14 cellular contexts compared by ENCODE assay signal in genomic region chr12:76898472-76898871, GRCh38.
"Had no signal": no experiment of that assay in that cellular context is flagged by ENCODE, and none has a peak within 500 bp of the region (broad histone marks: within the 10 kb centered on the region; RNA-seq: fewer than 3 reads in every experiment).

No MANE protein-coding gene starts in this region.

- DNase-seq: activated CD4-positive, alpha-beta T cell treated with anti-CD3 and anti-CD28 coated beads for 48 hours; activated effector memory CD4-positive, alpha-beta T cell treated with Interleukin-2 at 50 U/mL for 16 hours; activated T-cell treated with anti-CD3 and anti-CD28 coated beads for 4 hours; amygdala; foreskin fibroblast; glutamatergic neuron; pancreas; stimulated activated CD4-positive, alpha-beta T cell treated with anti-CD3 and anti-CD28 coated beads, Interleukin-15, amount 100 ng/mL, for 24 hours; stimulated activated CD4-positive, alpha-beta T cell treated with anti-CD3 and anti-CD28 coated beads, Interleukin-4, amount 100 ng/mL, for 24 hours had no signal

- H3K27me3 ChIP-seq: pancreas had no signal

- H3K4me3 ChIP-seq: pancreas, thoracic aorta had no signal

- H3K36me3 Mint-ChIP-seq: activated naive CD4-positive, alpha-beta T cell treated with anti-CD3 and anti-CD28 coated beads, Interleukin-2, amount 50 U/mL, for 24 hours had no signal

- H3K36me3 ChIP-seq: pancreas, thoracic aorta had no signal

- H3K9me3 ChIP-seq: pancreas had no signal

- ATAC-seq: WTC11 had no signal

- H3K27ac Mint-ChIP-seq: activated naive CD4-positive, alpha-beta T cell treated with anti-CD3 and anti-CD28 coated beads, Interleukin-2, amount 50 U/mL, for 24 hours; stimulated activated naive CD8-positive, alpha-beta T cell treated with anti-CD3 and anti-CD28 coated beads, Interleukin-15, Interleukin-2, amounts not matched to agents 100 ng/mL and 50 ng/mL, for 24 hours; T-helper 1 cell treated with Interleukin-12 subunit alpha and Interleukin-12 subunit beta and Interleukin-4 antibody, amounts not matched to agents 30 μg/mL and 1 μg/mL, for 36 hours; WTC11 had no signal

- H3K4me1 ChIP-seq: pancreas had no signal

- H3K27ac ChIP-seq: pancreas, thoracic aorta had no signal

- H3K27me3 Mint-ChIP-seq: activated naive CD4-positive, alpha-beta T cell treated with anti-CD3 and anti-CD28 coated beads, Interleukin-2, amount 50 U/mL, for 24 hours; stimulated activated naive CD8-positive, alpha-beta T cell treated with anti-CD3 and anti-CD28 coated beads, Interleukin-15, Interleukin-2, amounts not matched to agents 100 ng/mL and 50 ng/mL, for 24 hours had no signal

- H3K9me3 Mint-ChIP-seq: activated naive CD4-positive, alpha-beta T cell treated with anti-CD3 and anti-CD28 coated beads, Interleukin-2, amount 50 U/mL, for 24 hours; stimulated activated naive CD8-positive, alpha-beta T cell treated with anti-CD3 and anti-CD28 coated beads, Interleukin-15, Interleukin-2, amounts not matched to agents 100 ng/mL and 50 ng/mL, for 24 hours; T-helper 1 cell treated with Interleukin-12 subunit alpha and Interleukin-12 subunit beta and Interleukin-4 antibody, amounts not matched to agents 30 μg/mL and 1 μg/mL, for 36 hours had no signal

- H3K4me3 Mint-ChIP-seq: activated naive CD4-positive, alpha-beta T cell treated with anti-CD3 and anti-CD28 coated beads, Interleukin-2, amount 50 U/mL, for 24 hours; stimulated activated naive CD8-positive, alpha-beta T cell treated with anti-CD3 and anti-CD28 coated beads, Interleukin-15, Interleukin-2, amounts not matched to agents 100 ng/mL and 50 ng/mL, for 24 hours; T-helper 1 cell treated with Interleukin-12 subunit alpha and Interleukin-12 subunit beta and Interleukin-4 antibody, amounts not matched to agents 30 μg/mL and 1 μg/mL, for 36 hours; WTC11 had no signal
